In the genomic region with DNA sequence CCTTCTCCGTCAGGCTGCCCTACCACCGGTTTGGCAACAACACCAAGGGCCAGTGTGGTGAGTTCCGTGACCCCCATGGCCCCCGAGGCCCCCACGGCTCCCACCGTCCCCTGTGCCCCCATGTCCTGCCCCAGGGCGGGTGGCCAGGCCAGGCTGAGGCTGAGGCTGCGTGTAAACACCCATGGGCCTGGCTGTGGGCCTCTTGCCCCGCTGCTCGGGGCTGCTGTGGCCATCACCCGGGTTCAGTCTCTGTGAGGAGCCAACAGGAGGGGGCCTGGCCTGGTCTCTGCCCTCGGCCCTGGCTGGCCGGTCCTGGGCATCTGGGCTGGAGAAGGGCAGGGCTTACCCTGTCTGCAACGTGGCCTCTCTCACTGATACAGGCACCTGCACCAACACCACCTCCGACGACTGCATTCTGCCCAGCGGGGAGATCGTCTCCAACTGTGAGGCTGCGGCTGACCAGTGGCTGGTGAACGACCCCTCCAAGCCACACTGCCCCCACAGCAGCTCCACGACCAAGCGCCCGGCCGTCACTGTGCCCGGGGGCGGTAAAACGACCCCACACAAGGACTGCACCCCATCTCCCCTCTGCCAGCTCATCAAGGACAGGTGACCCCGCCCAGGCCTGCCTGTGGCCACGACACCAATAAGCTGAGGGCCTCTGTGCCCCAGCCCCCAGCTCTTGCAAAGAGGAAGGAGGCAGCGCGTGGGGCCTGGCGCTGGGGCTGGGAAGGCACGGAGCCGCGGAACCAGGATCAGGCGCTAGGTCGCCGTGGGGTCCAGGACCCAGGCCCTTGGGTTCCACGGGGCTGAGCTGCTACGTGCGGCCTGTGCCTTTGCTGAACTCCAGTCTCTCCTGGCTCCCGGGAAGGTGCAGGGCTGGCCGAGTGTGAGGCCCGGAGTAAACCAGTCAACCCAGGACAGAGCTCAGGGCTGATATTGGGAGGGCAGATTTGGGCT, we compare ENCODE assay signal across 28 cellular contexts. TPM values are rescaled to one million over a fixed set of nuclear protein-coding genes. Genes with fewer than 3 reads are reported as not detected.
DNase-seq lines count a peak whose midpoint lies in the region; ATAC-seq, FAIRE-seq and TF ChIP-seq lines count a peak whose summit lies in the region.
"Had no signal": no experiment of that assay in that cellular context is flagged by ENCODE, and none has a peak within 500 bp of the region (broad histone marks: within the 10 kb centered on the region; RNA-seq: fewer than 3 reads in every experiment).

No MANE protein-coding gene starts in this region.

- H3K27ac ChIP-seq in right atrium auricular region = no peak overlapping the region
- no peak overlapping the region for H3K27ac ChIP-seq in RWPE2 (ENCODE audit: poor library complexity, severe bottlenecking)
- no peak overlapping the region for H3K27ac ChIP-seq in aorta (ENCODE audit: low read depth in 1 of 2, low read length in 2 of 2)
- H3K27ac ChIP-seq: BLaER1, Peyer's patch, SJSA1 had no signal

- intact Hi-C loops in left ventricle myocardium superior (cut with micrococcal nuclease) = no loop called here
- intact Hi-C loops in mucosa of descending colon (cut with DNase I, micrococcal nuclease) = no loop called here
- intact Hi-C loops in aorta (cut with DNase I) = loop anchor here in 1 of 2 donors (10.0 kb wide), 1 partner anchor 71 kb away; no protein-coding TSS in a partner anchor

- ATAC-seq in left ventricle myocardium superior (no peak), RWPE2 (ENCODE audit: low read depth) (0 out of 3 replicates have a peak, but pooled peaks have one; percentile 23), mucosa of descending colon (no peak), aorta (ENCODE audit: low FRiP score) (no peak)
- ATAC-seq: HCT116 had no signal

- no peaks in the 10 kb centered on the region for H3K36me3 ChIP-seq in right atrium auricular region
- H3K36me3 ChIP-seq in RWPE2 (ENCODE audit: low read depth) = no peaks in the 10 kb centered on the region
- no peaks in the 10 kb centered on the region for H3K36me3 ChIP-seq in mucosa of descending colon (ENCODE audit: low read depth)
- no peaks in the 10 kb centered on the region for H3K36me3 ChIP-seq in aorta (ENCODE audit: control insufficient read depth in 1 of 2, insufficient read depth in 2 of 2, low read length in 1 of 2)
- H3K36me3 ChIP-seq: BLaER1, MG63, Peyer's patch, SJSA1 had no signal

- H3K4me3 ChIP-seq in right atrium auricular region = no peak overlapping the region
- H3K4me3 ChIP-seq in RWPE2 (ENCODE audit: severe bottlenecking) = no peak overlapping the region
- H3K4me3 ChIP-seq in mucosa of descending colon = no peak overlapping the region
- no peak overlapping the region for H3K4me3 ChIP-seq in aorta (ENCODE audit: low read length in 2 of 2)
- H3K4me3 ChIP-seq: BLaER1, MG63, Peyer's patch, SJSA1 had no signal

- H3K9me3 ChIP-seq in right atrium auricular region = no peaks in the 10 kb centered on the region
- peaks cover 2% of the 10 kb centered on the region for H3K9me3 ChIP-seq in RWPE2 (ENCODE audit: severe bottlenecking)
- no peaks in the 10 kb centered on the region for H3K9me3 ChIP-seq in mucosa of descending colon
- no peaks in the 10 kb centered on the region for H3K9me3 ChIP-seq in aorta (ENCODE audit: control insufficient read depth, low read length)
- H3K9me3 ChIP-seq: MG63, Peyer's patch, SJSA1 had no signal

- DNase-seq in left ventricle myocardium superior (peak; percentile 10), right atrium auricular region (ENCODE audit: low spot score) (no peak), RWPE2 (ENCODE audit: low spot score) (no peak), mucosa of descending colon (peak in 2 of 3 donors; percentile 22 to 48), aorta (peak; percentile 47 to 70), D721Med (ENCODE audit: insufficient read length, low spot score) (no peak), NCI-H748 (lab: John Stamatoyannopoulos, UW; ENCODE audit: unreplicated experiment) (no peak)
- DNase-seq: Caco-2; CD4-positive, alpha-beta memory T cell; DMS 273 treated with DMSO at 0.1 percent for 48 hours; DMS79; EL; GF-D8; KG1; MG63; NCI-H1417; NCI-H1694; NCI-H2029 treated with DMSO at 0.1 percent for 48 hours; NCI-H446 treated with DMSO at 0.1 percent for 48 hours; NCI-H526; Peyer's patch had no signal

- H3K27me3 ChIP-seq in right atrium auricular region (no peaks in the 10 kb centered on the region), RWPE2 (ENCODE audit: insufficient read depth, poor library complexity, severe bottlenecking) (no peaks in the 10 kb centered on the region), aorta (ENCODE audit: control insufficient read depth in 1 of 2, insufficient read depth in 2 of 2, low read length in 1 of 2) (no peaks in the 10 kb centered on the region)
- H3K27me3 ChIP-seq: BLaER1, MG63, Peyer's patch, SJSA1 had no signal

- H3K4me1 ChIP-seq in right atrium auricular region (no peaks in the 10 kb centered on the region), RWPE2 (ENCODE audit: insufficient read depth, poor library complexity, severe bottlenecking) (no peaks in the 10 kb centered on the region), mucosa of descending colon (ENCODE audit: low read depth) (peaks cover 3% of the 10 kb centered on the region), aorta (ENCODE audit: control insufficient read depth in 1 of 2, insufficient read depth in 2 of 2, low read length in 2 of 2) (no peaks in the 10 kb centered on the region)
- H3K4me1 ChIP-seq: Caco-2, Peyer's patch, SJSA1 had no signal

- 83 to 84% methylated on average over 41 to 44 of the region's 44 CpGs for WGBS in aorta, 2 donors

- no peak for FAIRE-seq in D721Med (lab: Jason Lieb, UNC)
- FAIRE-seq: A204.1, GM12891 had no signal

- TF ChIP-seq CTCF in right atrium auricular region (IDR thresholded peaks at IDR 0.05) (no peak), RWPE2 (IDR thresholded peaks at IDR 0.05; ENCODE audit: poor library complexity, severe bottlenecking) (no peak), mucosa of descending colon (IDR thresholded peaks at IDR 0.05) (no peak), D721Med (IDR thresholded peaks at IDR 0.05; ENCODE audit: insufficient read depth, missing control alignments) (no peak)

RNA-seq across cellular contexts. Expression of a gene that starts 29.0 kb away (rescaled TPM):
- total RNA-seq in left ventricle myocardium superior (not detected), right atrium auricular region (not detected), mucosa of descending colon (1,000 to 10,000 TPM in 2 of 3 donors, 100 to 1,000 TPM in 1; 379 to 1,246 (median 1,109) TPM), aorta (under 1 TPM; 0.06 to 0.10 TPM)
- polyA plus RNA-seq in aorta = 10 to 100 TPM in 1 of 2 donors, under 1 TPM in 1; 0.08 to 11.8 TPM
- total RNA-seq: CD4-positive, alpha-beta memory T cell; H4; SJSA1 had no signal
- polyA plus RNA-seq: AG04450; CD4-positive, alpha-beta memory T cell had no signal

RNA-seq across cellular contexts. Expression of a gene that starts 54.1 kb away (rescaled TPM):
- total RNA-seq in left ventricle myocardium superior = not detected
- total RNA-seq in right atrium auricular region = not detected
- under 1 TPM in 2 of 3 donors, not detected in 1; 0.03 to 0.63 TPM for total RNA-seq in mucosa of descending colon
- not detected for total RNA-seq in aorta
- under 1 TPM in 1 of 2 donors, not detected in 1; 0.05 TPM for polyA plus RNA-seq in aorta
- total RNA-seq: CD4-positive, alpha-beta memory T cell; H4; Peyer's patch had no signal
- polyA plus RNA-seq: CD4-positive, alpha-beta memory T cell had no signal

Comparison
In these comparisons a context has a peak if more than half of its experiments do, and no peak if none do; other contexts are left out.
1. DNase-seq: peak in left ventricle myocardium superior (single experiment), mucosa of descending colon (2 of 3) and aorta (2 of 2); none in right atrium auricular region (single experiment), RWPE2 (single experiment), D721Med (single experiment) and NCI-H748 (single experiment).
2. RNA of a gene that starts 29.0 kb away (total RNA-seq): 379 to 1,246 TPM in mucosa of descending colon; 0.06 to 0.10 TPM in aorta, not detected in left ventricle myocardium superior (single experiment) and not detected in right atrium auricular region; every median in the first group is over 100 times any median in the second.